Comparison of ENCODE assay signal across 4 cellular contexts in the genomic region with DNA sequence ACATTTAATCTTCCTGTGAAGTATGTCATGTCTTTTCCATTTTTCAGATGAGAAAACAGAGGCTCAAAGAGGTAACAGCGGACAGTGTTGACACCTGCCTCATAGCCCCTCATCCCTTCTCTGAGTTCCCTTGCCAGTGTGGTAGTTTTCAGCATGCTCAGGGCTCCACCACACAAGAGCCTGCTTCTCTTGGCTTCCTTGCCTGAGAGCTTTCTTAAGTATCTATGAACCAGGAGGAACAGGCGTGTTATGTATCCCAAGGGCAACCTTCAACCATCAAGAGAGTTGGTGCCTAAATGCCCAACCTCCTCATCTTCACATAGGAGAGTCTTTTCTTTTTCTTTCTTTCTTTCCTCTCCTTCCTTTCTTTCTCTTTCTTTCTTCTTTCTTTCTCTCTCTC.
TF ChIP-seq lines count a peak whose summit lies in the region.

No MANE protein-coding gene starts in this region.

TF ChIP-seq in HepG2, 621 proteins besides CTCF, POLR2A, EP300 and RAD21:
- TF ChIP-seq KMT2B (CRISPR knock-in tag; IDR thresholded peaks at IDR 0.05) (no peak), HNRNPK (IDR thresholded peaks at IDR 0.05; ENCODE audit: low read depth, low read length, poor library complexity, severe bottlenecking) (peak; percentile 36), NONO (IDR thresholded peaks at IDR 0.05) (no peak), NONO (CRISPR knock-in tag; conservative IDR thresholded peaks at IDR 0.05) (no peak), HMG20A (CRISPR knock-in tag; IDR thresholded peaks at IDR 0.05; ENCODE audit: borderline replicate concordance) (no peak), IRF2 (CRISPR knock-in tag; IDR thresholded peaks at IDR 0.05) (no peak)
- TF ChIP-seq, protein P1, sequence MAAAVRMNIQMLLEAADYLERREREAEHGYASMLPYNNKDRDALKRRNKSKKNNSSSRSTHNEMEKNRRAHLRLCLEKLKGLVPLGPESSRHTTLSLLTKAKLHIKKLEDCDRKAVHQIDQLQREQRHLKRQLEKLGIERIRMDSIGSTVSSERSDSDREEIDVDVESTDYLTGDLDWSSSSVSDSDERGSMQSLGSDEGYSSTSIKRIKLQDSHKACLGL (CRISPR knock-in tag; IDR thresholded peaks at IDR 0.05): no peak
- TF ChIP-seq, protein P2, sequence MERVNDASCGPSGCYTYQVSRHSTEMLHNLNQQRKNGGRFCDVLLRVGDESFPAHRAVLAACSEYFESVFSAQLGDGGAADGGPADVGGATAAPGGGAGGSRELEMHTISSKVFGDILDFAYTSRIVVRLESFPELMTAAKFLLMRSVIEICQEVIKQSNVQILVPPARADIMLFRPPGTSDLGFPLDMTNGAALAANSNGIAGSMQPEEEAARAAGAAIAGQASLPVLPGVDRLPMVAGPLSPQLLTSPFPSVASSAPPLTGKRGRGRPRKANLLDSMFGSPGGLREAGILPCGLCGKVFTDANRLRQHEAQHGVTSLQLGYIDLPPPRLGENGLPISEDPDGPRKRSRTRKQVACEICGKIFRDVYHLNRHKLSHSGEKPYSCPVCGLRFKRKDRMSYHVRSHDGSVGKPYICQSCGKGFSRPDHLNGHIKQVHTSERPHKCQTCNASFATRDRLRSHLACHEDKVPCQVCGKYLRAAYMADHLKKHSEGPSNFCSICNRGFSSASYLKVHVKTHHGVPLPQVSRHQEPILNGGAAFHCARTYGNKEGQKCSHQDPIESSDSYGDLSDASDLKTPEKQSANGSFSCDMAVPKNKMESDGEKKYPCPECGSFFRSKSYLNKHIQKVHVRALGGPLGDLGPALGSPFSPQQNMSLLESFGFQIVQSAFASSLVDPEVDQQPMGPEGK (CRISPR knock-in tag; IDR thresholded peaks at IDR 0.05): no peak
- TF ChIP-seq, protein P3, sequence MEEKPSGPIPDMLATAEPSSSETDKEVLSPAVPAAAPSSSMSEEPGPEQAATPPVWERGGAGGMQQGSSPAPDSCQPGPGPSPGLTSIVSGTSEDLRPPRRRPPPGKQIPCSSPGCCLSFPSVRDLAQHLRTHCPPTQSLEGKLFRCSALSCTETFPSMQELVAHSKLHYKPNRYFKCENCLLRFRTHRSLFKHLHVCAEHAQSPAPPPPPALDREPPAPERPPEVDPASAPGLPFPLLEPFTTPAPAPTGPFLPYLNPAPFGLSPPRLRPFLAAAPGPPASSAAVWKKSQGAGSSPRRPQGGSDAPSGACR (CRISPR knock-in tag; IDR thresholded peaks at IDR 0.05): no peak

TF ChIP-seq in HEK293, 187 proteins besides CTCF, POLR2A, EP300 and RAD21:
- TF ChIP-seq ZNF366 (tag by site-specific recombination; conservative IDR thresholded peaks at IDR 0.05) (0 out of 2 replicates have a peak, but pooled peaks have one; percentile 11), TCF7L2 (IDR thresholded peaks at IDR 0.05; ENCODE audit: borderline replicate concordance, low read depth, low read length) (no peak)

TF ChIP-seq in K562, 482 proteins besides CTCF, POLR2A, EP300 and RAD21:
- TF ChIP-seq MXI1 (IDR thresholded peaks at IDR 0.05; ENCODE audit: low read depth, low read length): no peak
- TF ChIP-seq ZNF512 (tag; IDR thresholded peaks at IDR 0.05): peak; percentile 75

TF ChIP-seq in SK-N-SH treated with all-trans-retinoic acid at 6 μM for 48 hours, 23 proteins besides CTCF, POLR2A, EP300 and RAD21:
- TF ChIP-seq, protein P2 (CRISPR knock-in tag; IDR thresholded peaks at IDR 0.05; ENCODE audit: borderline replicate concordance): no peak
- TF ChIP-seq BACH2 (CRISPR knock-in tag; IDR thresholded peaks at IDR 0.05; ENCODE audit: borderline replicate concordance): no peak
- no peak for TF ChIP-seq ZNF70 (CRISPR knock-in tag; IDR thresholded peaks at IDR 0.05)
- no peak for TF ChIP-seq OSR1 (CRISPR knock-in tag; IDR thresholded peaks at IDR 0.05)
- TF ChIP-seq RARB (CRISPR knock-in tag; IDR thresholded peaks at IDR 0.05): no peak
- no peak for TF ChIP-seq ZC3H10 (CRISPR knock-in tag; IDR thresholded peaks at IDR 0.05)
- no peak for TF ChIP-seq ARNTL (CRISPR knock-in tag; IDR thresholded peaks at IDR 0.05; ENCODE audit: borderline replicate concordance, low read depth)
- no peak for TF ChIP-seq ESRRG (CRISPR knock-in tag; IDR thresholded peaks at IDR 0.05)
- TF ChIP-seq PPARA (CRISPR knock-in tag; IDR thresholded peaks at IDR 0.05; ENCODE audit: borderline replicate concordance): no peak
- no peak for TF ChIP-seq ZNF8 (CRISPR knock-in tag; IDR thresholded peaks at IDR 0.05)
- no peak for TF ChIP-seq ISL1 (CRISPR knock-in tag; IDR thresholded peaks at IDR 0.05)
- TF ChIP-seq, protein P4, sequence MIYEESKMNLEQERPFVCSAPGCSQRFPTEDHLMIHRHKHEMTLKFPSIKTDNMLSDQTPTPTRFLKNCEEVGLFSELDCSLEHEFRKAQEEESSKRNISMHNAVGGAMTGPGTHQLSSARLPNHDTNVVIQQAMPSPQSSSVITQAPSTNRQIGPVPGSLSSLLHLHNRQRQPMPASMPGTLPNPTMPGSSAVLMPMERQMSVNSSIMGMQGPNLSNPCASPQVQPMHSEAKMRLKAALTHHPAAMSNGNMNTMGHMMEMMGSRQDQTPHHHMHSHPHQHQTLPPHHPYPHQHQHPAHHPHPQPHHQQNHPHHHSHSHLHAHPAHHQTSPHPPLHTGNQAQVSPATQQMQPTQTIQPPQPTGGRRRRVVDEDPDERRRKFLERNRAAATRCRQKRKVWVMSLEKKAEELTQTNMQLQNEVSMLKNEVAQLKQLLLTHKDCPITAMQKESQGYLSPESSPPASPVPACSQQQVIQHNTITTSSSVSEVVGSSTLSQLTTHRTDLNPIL (CRISPR knock-in tag; IDR thresholded peaks at IDR 0.05; ENCODE audit: low read depth): no peak
- TF ChIP-seq TCF4 (CRISPR knock-in tag; IDR thresholded peaks at IDR 0.05; ENCODE audit: borderline replicate concordance): no peak
